In the genomic region with DNA sequence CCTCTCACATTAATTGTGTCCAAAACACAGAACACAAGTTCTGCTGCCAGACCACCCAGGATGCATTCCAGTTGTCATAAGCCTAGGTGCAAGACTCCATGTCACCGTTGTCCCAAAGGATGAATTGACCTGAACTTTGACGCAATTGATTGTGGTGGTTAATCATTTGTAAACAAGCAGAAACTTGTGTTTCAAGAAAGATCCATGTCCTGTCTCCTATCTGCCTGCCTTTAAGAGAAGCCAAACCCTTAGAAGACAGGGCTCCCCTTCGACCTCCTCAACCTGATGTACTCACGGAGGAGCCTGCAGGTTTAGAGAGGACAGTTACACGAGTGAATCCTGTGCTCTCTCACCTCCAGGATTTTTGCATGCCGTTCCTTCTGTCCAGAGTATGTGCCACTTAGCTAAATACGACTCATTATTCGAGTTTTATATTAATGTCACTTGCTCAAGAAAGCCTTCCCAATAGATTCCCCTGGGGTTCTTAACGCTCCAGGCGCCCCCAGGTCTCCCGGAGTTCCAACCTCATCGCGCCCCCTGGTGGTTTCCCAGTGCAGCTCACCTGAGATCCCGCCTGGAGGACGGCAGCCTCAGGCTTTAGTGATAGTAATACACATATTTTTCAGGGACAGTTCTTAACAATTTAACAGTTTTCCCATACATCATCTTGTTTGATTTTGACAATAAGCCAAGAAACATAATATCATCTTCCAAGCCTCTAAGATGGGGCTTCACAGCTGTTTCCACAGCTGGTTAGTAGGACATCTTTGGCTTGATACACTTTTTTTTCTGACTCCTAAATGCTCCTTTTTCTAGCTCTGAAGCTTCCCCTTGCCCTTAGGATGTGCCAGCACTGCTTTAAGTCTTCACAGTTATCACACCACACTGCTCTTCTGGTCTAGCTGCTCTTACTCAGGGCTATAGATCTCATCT, we compare ENCODE assay signal across 1 cellular context.
A peak's percentile ranks its signal among the peaks of the same experiment; 100 is the strongest.
TF ChIP-seq lines count a peak whose summit lies in the region.

No MANE protein-coding gene starts in this region.

TF ChIP-seq in HepG2, 621 proteins besides CTCF, POLR2A, EP300 and RAD21 (continued from another document and continues in another):
- TF ChIP-seq, protein P1, sequence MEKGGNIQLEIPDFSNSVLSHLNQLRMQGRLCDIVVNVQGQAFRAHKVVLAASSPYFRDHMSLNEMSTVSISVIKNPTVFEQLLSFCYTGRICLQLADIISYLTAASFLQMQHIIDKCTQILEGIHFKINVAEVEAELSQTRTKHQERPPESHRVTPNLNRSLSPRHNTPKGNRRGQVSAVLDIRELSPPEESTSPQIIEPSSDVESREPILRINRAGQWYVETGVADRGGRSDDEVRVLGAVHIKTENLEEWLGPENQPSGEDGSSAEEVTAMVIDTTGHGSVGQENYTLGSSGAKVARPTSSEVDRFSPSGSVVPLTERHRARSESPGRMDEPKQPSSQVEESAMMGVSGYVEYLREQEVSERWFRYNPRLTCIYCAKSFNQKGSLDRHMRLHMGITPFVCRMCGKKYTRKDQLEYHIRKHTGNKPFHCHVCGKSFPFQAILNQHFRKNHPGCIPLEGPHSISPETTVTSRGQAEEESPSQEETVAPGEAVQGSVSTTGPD (CRISPR knock-in tag; IDR thresholded peaks at IDR 0.05), result no peak
- TF ChIP-seq MED1 (CRISPR knock-in tag; IDR thresholded peaks at IDR 0.05) (peak; percentile 9), RXRB (CRISPR knock-in tag; IDR thresholded peaks at IDR 0.05; ENCODE audit: borderline replicate concordance) (peak; percentile 51), ZNF350 (CRISPR knock-in tag; IDR thresholded peaks at IDR 0.05; ENCODE audit: borderline replicate concordance, low read depth) (no peak; the same call in 1 of the 2 replicates), HDAC1 (CRISPR knock-in tag; IDR thresholded peaks at IDR 0.05) (peak; percentile 69), SNAPC2 (CRISPR knock-in tag; IDR thresholded peaks at IDR 0.05) (no peak), ERF (CRISPR knock-in tag; IDR thresholded peaks at IDR 0.05) (0 out of 2 replicates have a peak, but pooled peaks have one; percentile 36), FOXA1 (IDR thresholded peaks at IDR 0.05) (no peak), FOXA1 (CRISPR knock-in tag; IDR thresholded peaks at IDR 0.05) (peak; percentile 62), ZNF652 (CRISPR knock-in tag; IDR thresholded peaks at IDR 0.05; ENCODE audit: borderline replicate concordance, low read depth) (no peak; the same call in 1 of the 2 replicates), HNF4G (IDR thresholded peaks at IDR 0.05; ENCODE audit: borderline replicate concordance, low read depth, low read length) (peak; percentile 63; the same call in 1 of the 2 replicates), HNF4G (CRISPR knock-in tag; IDR thresholded peaks at IDR 0.05; ENCODE audit: borderline replicate concordance, low read depth) (no peak), NCOR1 (IDR thresholded peaks at IDR 0.05; ENCODE audit: borderline replicate concordance, low read length) (peak; percentile 60; the same call in 1 of the 2 replicates), ZNF251 (CRISPR knock-in tag; IDR thresholded peaks at IDR 0.05) (no peak), EZH2 (conservative IDR thresholded peaks at IDR 0.05; ENCODE audit: low read depth, low read length) (no peak), ZNF501 (CRISPR knock-in tag; IDR thresholded peaks at IDR 0.05) (peak; percentile 72; the same call in 1 of the 2 replicates), TCF12 (IDR thresholded peaks at IDR 0.05) (no peak), TCF12 (CRISPR knock-in tag; IDR thresholded peaks at IDR 0.05) (0 out of 2 replicates have a peak, but pooled peaks have one; percentile 38), CHCHD3 (CRISPR knock-in tag; IDR thresholded peaks at IDR 0.05) (no peak), MEF2D (CRISPR knock-in tag; IDR thresholded peaks at IDR 0.05) (0 out of 2 replicates have a peak, but pooled peaks have one; percentile 36), ZNF34 (CRISPR knock-in tag; IDR thresholded peaks at IDR 0.05; ENCODE audit: borderline replicate concordance) (no peak)
- TF ChIP-seq, protein P2, sequence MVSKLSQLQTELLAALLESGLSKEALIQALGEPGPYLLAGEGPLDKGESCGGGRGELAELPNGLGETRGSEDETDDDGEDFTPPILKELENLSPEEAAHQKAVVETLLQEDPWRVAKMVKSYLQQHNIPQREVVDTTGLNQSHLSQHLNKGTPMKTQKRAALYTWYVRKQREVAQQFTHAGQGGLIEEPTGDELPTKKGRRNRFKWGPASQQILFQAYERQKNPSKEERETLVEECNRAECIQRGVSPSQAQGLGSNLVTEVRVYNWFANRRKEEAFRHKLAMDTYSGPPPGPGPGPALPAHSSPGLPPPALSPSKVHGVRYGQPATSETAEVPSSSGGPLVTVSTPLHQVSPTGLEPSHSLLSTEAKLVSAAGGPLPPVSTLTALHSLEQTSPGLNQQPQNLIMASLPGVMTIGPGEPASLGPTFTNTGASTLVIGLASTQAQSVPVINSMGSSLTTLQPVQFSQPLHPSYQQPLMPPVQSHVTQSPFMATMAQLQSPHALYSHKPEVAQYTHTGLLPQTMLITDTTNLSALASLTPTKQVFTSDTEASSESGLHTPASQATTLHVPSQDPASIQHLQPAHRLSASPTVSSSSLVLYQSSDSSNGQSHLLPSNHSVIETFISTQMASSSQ (IDR thresholded peaks at IDR 0.05; ENCODE audit: low read depth), result peak; percentile 91
- TF ChIP-seq, protein P2 (CRISPR knock-in tag; IDR thresholded peaks at IDR 0.05; ENCODE audit: borderline replicate concordance), result peak; percentile 66; the same call in 1 of the 2 replicates
- TF ChIP-seq, protein P3, sequence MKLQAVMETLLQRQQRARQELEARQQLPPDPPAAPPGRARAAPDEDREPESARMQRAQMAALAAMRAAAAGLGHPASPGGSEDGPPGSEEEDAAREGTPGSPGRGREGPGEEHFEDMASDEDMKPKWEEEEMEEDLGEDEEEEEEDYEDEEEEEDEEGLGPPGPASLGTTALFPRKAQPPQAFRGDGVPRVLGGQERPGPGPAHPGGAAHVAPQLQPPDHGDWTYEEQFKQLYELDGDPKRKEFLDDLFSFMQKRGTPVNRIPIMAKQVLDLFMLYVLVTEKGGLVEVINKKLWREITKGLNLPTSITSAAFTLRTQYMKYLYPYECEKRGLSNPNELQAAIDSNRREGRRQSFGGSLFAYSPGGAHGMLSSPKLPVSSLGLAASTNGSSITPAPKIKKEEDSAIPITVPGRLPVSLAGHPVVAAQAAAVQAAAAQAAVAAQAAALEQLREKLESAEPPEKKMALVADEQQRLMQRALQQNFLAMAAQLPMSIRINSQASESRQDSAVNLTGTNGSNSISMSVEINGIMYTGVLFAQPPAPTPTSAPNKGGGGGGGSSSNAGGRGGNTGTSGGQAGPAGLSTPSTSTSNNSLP (IDR thresholded peaks at IDR 0.05; ENCODE audit: low read depth, low read length), result 0 out of 2 replicates have a peak, but pooled peaks have one; percentile 23
- TF ChIP-seq, protein P4, sequence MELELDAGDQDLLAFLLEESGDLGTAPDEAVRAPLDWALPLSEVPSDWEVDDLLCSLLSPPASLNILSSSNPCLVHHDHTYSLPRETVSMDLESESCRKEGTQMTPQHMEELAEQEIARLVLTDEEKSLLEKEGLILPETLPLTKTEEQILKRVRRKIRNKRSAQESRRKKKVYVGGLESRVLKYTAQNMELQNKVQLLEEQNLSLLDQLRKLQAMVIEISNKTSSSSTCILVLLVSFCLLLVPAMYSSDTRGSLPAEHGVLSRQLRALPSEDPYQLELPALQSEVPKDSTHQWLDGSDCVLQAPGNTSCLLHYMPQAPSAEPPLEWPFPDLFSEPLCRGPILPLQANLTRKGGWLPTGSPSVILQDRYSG (CRISPR knock-in tag; IDR thresholded peaks at IDR 0.05), result no peak
- TF ChIP-seq, protein P5, sequence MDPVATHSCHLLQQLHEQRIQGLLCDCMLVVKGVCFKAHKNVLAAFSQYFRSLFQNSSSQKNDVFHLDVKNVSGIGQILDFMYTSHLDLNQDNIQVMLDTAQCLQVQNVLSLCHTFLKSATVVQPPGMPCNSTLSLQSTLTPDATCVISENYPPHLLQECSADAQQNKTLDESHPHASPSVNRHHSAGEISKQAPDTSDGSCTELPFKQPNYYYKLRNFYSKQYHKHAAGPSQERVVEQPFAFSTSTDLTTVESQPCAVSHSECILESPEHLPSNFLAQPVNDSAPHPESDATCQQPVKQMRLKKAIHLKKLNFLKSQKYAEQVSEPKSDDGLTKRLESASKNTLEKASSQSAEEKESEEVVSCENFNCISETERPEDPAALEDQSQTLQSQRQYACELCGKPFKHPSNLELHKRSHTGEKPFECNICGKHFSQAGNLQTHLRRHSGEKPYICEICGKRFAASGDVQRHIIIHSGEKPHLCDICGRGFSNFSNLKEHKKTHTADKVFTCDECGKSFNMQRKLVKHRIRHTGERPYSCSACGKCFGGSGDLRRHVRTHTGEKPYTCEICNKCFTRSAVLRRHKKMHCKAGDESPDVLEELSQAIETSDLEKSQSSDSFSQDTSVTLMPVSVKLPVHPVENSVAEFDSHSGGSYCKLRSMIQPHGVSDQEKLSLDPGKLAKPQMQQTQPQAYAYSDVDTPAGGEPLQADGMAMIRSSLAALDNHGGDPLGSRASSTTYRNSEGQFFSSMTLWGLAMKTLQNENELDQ (CRISPR knock-in tag; IDR thresholded peaks at IDR 0.05; ENCODE audit: borderline replicate concordance), result no peak
- TF ChIP-seq, protein P6, sequence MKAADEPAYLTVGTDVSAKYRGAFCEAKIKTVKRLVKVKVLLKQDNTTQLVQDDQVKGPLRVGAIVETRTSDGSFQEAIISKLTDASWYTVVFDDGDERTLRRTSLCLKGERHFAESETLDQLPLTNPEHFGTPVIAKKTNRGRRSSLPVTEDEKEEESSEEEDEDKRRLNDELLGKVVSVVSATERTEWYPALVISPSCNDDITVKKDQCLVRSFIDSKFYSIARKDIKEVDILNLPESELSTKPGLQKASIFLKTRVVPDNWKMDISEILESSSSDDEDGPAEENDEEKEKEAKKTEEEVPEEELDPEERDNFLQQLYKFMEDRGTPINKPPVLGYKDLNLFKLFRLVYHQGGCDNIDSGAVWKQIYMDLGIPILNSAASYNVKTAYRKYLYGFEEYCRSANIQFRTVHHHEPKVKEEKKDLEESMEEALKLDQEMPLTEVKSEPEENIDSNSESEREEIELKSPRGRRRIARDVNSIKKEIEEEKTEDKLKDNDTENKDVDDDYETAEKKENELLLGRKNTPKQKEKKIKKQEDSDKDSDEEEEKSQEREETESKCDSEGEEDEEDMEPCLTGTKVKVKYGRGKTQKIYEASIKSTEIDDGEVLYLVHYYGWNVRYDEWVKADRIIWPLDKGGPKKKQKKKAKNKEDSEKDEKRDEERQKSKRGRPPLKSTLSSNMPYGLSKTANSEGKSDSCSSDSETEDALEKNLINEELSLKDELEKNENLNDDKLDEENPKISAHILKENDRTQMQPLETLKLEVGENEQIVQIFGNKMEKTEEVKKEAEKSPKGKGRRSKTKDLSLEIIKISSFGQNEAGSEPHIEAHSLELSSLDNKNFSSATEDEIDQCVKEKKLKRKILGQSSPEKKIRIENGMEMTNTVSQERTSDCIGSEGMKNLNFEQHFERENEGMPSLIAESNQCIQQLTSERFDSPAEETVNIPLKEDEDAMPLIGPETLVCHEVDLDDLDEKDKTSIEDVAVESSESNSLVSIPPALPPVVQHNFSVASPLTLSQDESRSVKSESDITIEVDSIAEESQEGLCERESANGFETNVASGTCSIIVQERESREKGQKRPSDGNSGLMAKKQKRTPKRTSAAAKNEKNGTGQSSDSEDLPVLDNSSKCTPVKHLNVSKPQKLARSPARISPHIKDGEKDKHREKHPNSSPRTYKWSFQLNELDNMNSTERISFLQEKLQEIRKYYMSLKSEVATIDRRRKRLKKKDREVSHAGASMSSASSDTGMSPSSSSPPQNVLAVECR (CRISPR knock-in tag; IDR thresholded peaks at IDR 0.05; ENCODE audit: borderline replicate concordance), result peak; percentile 21; the same call in 1 of the 2 replicates
